Comparison of ENCODE assay signal across 8 cellular contexts in the genomic region with DNA sequence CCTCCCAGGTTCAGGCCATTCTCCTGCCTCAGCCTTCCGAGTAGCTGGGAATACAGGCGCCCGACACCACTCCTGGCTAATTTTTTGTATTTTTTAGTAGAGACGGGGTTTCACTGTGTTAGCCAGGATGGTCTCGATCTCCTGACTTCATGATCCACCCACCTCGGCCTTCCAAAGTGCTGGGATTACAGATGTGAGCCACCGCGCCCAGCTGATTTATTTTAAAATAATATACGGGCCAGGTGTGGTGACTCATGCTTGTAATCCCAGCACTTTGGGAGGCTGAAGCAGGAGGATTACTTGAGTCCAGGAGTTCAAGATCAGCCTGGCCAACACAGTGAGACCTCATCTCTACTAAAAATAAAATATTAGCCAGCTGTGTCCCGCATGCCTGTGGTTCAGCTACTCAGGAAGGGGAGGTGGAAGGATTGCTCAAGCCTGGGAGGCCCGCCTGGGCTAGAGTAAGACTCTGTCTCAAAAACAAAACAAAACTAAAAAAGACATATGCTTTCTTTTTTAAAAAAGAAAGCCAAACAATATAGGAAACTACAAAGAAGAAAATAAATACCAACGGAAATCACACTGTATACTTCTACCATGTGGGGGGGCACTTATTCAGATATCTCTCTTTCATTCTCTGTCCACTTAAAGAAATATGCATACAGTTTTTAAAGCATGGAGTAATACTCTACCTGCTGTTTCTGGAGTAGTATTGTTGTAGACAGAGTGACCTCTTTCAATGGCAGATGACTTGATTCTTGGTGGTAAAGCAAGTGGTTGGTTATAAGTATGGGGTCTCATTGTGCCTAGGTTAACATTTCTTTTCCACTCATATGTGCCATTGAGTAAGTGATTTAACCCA. TPM values are rescaled to one million over a fixed set of nuclear protein-coding genes. Genes with fewer than 3 reads are reported as not detected.
DNase-seq lines count a peak whose midpoint lies in the region; ATAC-seq, FAIRE-seq and TF ChIP-seq lines count a peak whose summit lies in the region.

No MANE protein-coding gene starts in this region.

- no peaks in the 10 kb centered on the region for H3K27me3 Mint-ChIP-seq in stimulated activated naive CD8-positive, alpha-beta T cell treated with anti-CD3 and anti-CD28 coated beads, Interleukin-15, Interleukin-2, amounts not matched to agents 100 ng/mL and 50 ng/mL, for 24 hours

- H3K9me2 ChIP-seq in PC-3 (replicated peaks; ENCODE audit: low read length), result no peaks in the 10 kb centered on the region

- BruUV-seq in PC-3 (replicated peaks; lab: Mats Ljungman, UMichigan), result no TSS peak

- H3K4me3 ChIP-seq in PC-3 (ENCODE audit: low read length) (no peak overlapping the region), fibroblast of mammary gland (ENCODE audit: control insufficient read depth, low read depth, low read length) (no peak overlapping the region)

- POLR2A ChIA-PET in PC-3 (lab: Charles Lee; ENCODE audit: unreplicated experiment), result no interaction called here

- H3K9ac ChIP-seq in PC-3 (ENCODE audit: low read length), result no peak overlapping the region

- H2AFZ ChIP-seq in PC-3 (ENCODE audit: low read length), result no peak overlapping the region

- H3F3A ChIP-seq in PC-3 (ENCODE audit: low read length, unreplicated experiment), result no peaks in the 10 kb centered on the region

- H3K9me3 ChIP-seq in PC-3 (ENCODE audit: low read length), result no peaks in the 10 kb centered on the region

- TF ChIP-seq CTCF in PC-3 (conservative IDR thresholded peaks at IDR 0.05; ENCODE audit: low read depth, low read length), result no peak
- TF ChIP-seq CTCF in fibroblast of mammary gland (conservative IDR thresholded peaks at IDR 0.05; ENCODE audit: control insufficient read depth, insufficient read depth, low read depth, low read length), result no peak

- no peaks in the 10 kb centered on the region for H3K36me3 ChIP-seq in PC-3 (ENCODE audit: low read depth, low read length)

- H3K27ac ChIP-seq in PC-3 (ENCODE audit: low read length), result no peak overlapping the region

- no peaks in the 10 kb centered on the region for H3K9me3 Mint-ChIP-seq in stimulated activated naive CD8-positive, alpha-beta T cell treated with anti-CD3 and anti-CD28 coated beads, Interleukin-15, Interleukin-2, amounts not matched to agents 100 ng/mL and 50 ng/mL, for 24 hours

- H4K20me1 ChIP-seq in PC-3 (ENCODE audit: low read length), result no peaks in the 10 kb centered on the region

- peaks cover 51% of the 10 kb centered on the region for H3K4me1 Mint-ChIP-seq in stimulated activated naive CD8-positive, alpha-beta T cell treated with anti-CD3 and anti-CD28 coated beads, Interleukin-15, Interleukin-2, amounts not matched to agents 100 ng/mL and 50 ng/mL, for 24 hours (ENCODE audit: low read depth)

- ATAC-seq in stimulated activated naive CD8-positive, alpha-beta T cell treated with anti-CD3 and anti-CD28 coated beads, Interleukin-15, Interleukin-2, amounts not matched to agents 100 U/mL and 50 U/mL, for 24 hours, result no peak
- peak; percentile 31; the same call in 1 of the 2 replicates for ATAC-seq in PC-3
- no peak for ATAC-seq in GM21360 (IDR thresholded peaks at IDR 0.05; ENCODE audit: unreplicated experiment)

- H3K4me1 ChIP-seq in PC-3 (ENCODE audit: insufficient read depth, low read length), result no peaks in the 10 kb centered on the region

- no peak for TF ChIP-seq POLR2A in GM12892 (IDR thresholded peaks at IDR 0.05; ENCODE audit: low read depth, low read length)

- DNase-seq in stimulated activated naive CD8-positive, alpha-beta T cell treated with anti-CD3 and anti-CD28 coated beads, Interleukin-15, Interleukin-2, amounts not matched to agents 100 U/mL and 50 U/mL, for 24 hours, result no peak
- DNase-seq in PC-3, result no peak
- peak; percentile 76 for DNase-seq in fibroblast of mammary gland (ENCODE audit: low read depth)
- DNase-seq in GM12892 (ENCODE audit: insufficient read length), result no peak
- no peak for DNase-seq in islet precursor cell
- DNase-seq in NCI-H510A treated with DMSO at 0.1 percent for 48 hours (lab: John Stamatoyannopoulos, UW), result no peak

- no peak for FAIRE-seq in GM12892 (lab: Jason Lieb, UNC)

- H3K79me2 ChIP-seq in PC-3 (ENCODE audit: low read length), result no peaks in the 10 kb centered on the region

- peak overlapping the region; percentile 77 for H3K27ac Mint-ChIP-seq in stimulated activated naive CD8-positive, alpha-beta T cell treated with anti-CD3 and anti-CD28 coated beads, Interleukin-15, Interleukin-2, amounts not matched to agents 100 ng/mL and 50 ng/mL, for 24 hours

- no peak overlapping the region for H3K4me2 ChIP-seq in PC-3 (ENCODE audit: low read length)

- H3K27me3 ChIP-seq in PC-3 (ENCODE audit: low read length), result no peaks in the 10 kb centered on the region

- CTCF ChIA-PET in PC-3 (lab: Charles Lee), result interaction anchor here (0.6 kb wide), 1 partner anchor 163 kb away, joined by 6 read pairs; no protein-coding TSS in a partner anchor

- intact Hi-C loops in PC-3 (cut with micrococcal nuclease), result loop anchor here (5.0 kb wide), 1 partner anchor 125 kb away; no protein-coding TSS in a partner anchor

- H3K4me3 Mint-ChIP-seq in stimulated activated naive CD8-positive, alpha-beta T cell treated with anti-CD3 and anti-CD28 coated beads, Interleukin-15, Interleukin-2, amounts not matched to agents 100 ng/mL and 50 ng/mL, for 24 hours, result no peak overlapping the region

- H3K36me3 Mint-ChIP-seq in stimulated activated naive CD8-positive, alpha-beta T cell treated with anti-CD3 and anti-CD28 coated beads, Interleukin-15, Interleukin-2, amounts not matched to agents 100 ng/mL and 50 ng/mL, for 24 hours (ENCODE audit: low read depth), result no peaks in the 10 kb centered on the region

RNA-seq across cellular contexts. Expression of a gene that starts 0.9 kb away (rescaled TPM):
- total RNA-seq in PC-3 (2014; rRNA removed), result 11.8 and 12.3 TPM in 2 replicates
- 10.5 TPM for polyA plus RNA-seq in GM12892 (2012; ENCODE audit: missing spikeins)

RNA-seq across cellular contexts. Expression of a gene that starts 57.7 kb away (rescaled TPM):
- 36.7 and 45.6 TPM in 2 replicates for total RNA-seq in PC-3 (2014; rRNA removed)
- polyA plus RNA-seq in GM12892 (2012; ENCODE audit: missing spikeins), result 91.3 TPM
